In the genomic region with DNA sequence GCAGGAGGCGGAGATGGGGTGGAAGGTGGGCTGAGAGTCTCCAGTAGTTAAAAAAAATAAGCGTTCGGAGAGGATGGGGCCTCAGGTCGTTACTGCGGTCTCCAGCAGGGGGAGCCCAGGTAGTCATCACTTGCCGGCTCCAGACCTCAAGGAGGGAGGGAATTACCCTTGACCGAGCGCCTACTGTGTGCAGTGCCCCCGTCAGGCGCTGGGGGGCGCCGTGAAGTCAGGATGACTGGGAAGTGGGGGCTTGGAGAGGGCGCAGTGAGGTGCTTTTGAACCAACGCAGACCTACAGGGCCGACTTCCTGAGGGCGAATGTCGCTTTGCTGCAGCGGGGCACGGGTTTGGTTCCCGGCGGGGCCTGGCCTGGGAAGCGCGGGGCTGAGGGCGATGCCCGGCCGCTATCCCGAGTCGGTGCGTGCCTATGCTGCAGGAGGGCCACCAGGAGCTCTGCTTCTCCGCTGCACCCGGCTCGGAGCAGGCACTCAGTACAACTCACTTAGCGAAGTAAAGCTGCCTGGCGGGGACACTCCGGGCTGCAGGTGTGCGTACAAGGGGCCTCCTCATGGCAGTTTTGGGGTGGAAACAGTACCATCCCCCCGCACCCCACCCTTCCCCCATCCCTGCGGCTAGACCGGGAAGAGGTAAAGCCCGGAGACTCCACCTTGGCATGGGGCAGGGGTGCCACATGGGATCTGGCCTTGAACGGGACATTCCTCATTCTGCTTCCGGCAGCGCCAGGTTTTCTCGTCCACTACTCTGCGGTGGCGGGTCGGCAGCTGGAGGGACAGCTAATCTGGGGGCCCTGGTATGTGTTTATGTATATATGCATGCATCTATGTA, we compare ENCODE assay signal across 1 cellular context.
TF ChIP-seq lines count a peak whose summit lies in the region.

No MANE protein-coding gene starts in this region.

TF ChIP-seq in GM12878, 131 proteins besides CTCF, POLR2A, EP300 and RAD21 (continued from another document):
- TF ChIP-seq ZBTB33 (IDR thresholded peaks at IDR 0.05) = no peak
- TF ChIP-seq DPF2 (IDR thresholded peaks at IDR 0.05) = peak; percentile 61; the same call in 1 of the 2 replicates
- no peak for TF ChIP-seq CHD4 (IDR thresholded peaks at IDR 0.05)
- TF ChIP-seq FOS (IDR thresholded peaks at IDR 0.05; ENCODE audit: borderline replicate concordance, extremely low read depth, insufficient read length) = no peak
- no peak for TF ChIP-seq KAT2A (conservative IDR thresholded peaks at IDR 0.05; ENCODE audit: control insufficient read depth, low read depth, low read length)
- TF ChIP-seq POLR2AphosphoS2 (IDR thresholded peaks at IDR 0.05; ENCODE audit: low read depth, low read length) = no peak
